1 cellular context compared by ENCODE assay signal in the genomic region with DNA sequence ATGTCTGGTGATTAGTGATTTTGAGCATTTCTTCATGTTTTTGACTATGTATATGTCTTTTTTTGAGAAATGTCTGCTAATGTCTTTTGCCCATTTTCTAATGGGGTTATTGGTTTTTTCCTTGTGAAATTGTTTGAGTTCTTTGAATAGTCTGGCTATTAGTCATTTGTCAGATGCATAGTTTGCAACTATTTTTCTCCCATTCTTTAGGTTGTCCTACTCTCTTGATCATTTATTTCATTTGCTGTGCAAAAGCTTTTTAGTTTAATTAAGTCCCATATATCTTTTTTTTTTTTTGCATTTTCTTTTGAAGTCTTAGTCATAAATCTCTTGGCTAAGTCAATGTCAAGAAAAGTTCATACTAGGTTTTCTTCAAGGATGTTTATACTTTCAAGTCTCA.
TF ChIP-seq lines count a peak whose summit lies in the region.

No MANE protein-coding gene starts in this region.

TF ChIP-seq in SK-N-SH, 30 proteins besides CTCF, POLR2A, EP300 and RAD21 (continued from another document):
- TF ChIP-seq, protein P1, sequence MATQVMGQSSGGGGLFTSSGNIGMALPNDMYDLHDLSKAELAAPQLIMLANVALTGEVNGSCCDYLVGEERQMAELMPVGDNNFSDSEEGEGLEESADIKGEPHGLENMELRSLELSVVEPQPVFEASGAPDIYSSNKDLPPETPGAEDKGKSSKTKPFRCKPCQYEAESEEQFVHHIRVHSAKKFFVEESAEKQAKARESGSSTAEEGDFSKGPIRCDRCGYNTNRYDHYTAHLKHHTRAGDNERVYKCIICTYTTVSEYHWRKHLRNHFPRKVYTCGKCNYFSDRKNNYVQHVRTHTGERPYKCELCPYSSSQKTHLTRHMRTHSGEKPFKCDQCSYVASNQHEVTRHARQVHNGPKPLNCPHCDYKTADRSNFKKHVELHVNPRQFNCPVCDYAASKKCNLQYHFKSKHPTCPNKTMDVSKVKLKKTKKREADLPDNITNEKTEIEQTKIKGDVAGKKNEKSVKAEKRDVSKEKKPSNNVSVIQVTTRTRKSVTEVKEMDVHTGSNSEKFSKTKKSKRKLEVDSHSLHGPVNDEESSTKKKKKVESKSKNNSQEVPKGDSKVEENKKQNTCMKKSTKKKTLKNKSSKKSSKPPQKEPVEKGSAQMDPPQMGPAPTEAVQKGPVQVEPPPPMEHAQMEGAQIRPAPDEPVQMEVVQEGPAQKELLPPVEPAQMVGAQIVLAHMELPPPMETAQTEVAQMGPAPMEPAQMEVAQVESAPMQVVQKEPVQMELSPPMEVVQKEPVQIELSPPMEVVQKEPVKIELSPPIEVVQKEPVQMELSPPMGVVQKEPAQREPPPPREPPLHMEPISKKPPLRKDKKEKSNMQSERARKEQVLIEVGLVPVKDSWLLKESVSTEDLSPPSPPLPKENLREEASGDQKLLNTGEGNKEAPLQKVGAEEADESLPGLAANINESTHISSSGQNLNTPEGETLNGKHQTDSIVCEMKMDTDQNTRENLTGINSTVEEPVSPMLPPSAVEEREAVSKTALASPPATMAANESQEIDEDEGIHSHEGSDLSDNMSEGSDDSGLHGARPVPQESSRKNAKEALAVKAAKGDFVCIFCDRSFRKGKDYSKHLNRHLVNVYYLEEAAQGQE (IDR thresholded peaks at IDR 0.05; ENCODE audit: low read depth, low read length), result no peak
- TF ChIP-seq, protein P2, sequence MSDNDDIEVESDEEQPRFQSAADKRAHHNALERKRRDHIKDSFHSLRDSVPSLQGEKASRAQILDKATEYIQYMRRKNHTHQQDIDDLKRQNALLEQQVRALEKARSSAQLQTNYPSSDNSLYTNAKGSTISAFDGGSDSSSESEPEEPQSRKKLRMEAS (IDR thresholded peaks at IDR 0.05; ENCODE audit: low read depth), result no peak
- no peak for TF ChIP-seq ELF1 (IDR thresholded peaks at IDR 0.05)
- no peak for TF ChIP-seq POLR2AphosphoS5 (IDR thresholded peaks at IDR 0.05; ENCODE audit: low read depth, low read length)
- TF ChIP-seq EZH2phosphoT487 (IDR thresholded peaks at IDR 0.05; ENCODE audit: borderline replicate concordance, low read depth), result no peak
- TF ChIP-seq, protein P3, sequence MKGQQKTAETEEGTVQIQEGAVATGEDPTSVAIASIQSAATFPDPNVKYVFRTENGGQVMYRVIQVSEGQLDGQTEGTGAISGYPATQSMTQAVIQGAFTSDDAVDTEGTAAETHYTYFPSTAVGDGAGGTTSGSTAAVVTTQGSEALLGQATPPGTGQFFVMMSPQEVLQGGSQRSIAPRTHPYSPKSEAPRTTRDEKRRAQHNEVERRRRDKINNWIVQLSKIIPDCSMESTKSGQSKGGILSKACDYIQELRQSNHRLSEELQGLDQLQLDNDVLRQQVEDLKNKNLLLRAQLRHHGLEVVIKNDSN (IDR thresholded peaks at IDR 0.05; ENCODE audit: borderline replicate concordance, low read depth), result no peak
- no peak for TF ChIP-seq FOXJ3 (CRISPR knock-in tag; IDR thresholded peaks at IDR 0.05)
- no peak for TF ChIP-seq SMC3 (IDR thresholded peaks at IDR 0.05; ENCODE audit: low read depth, low read length)
- TF ChIP-seq RFX5 (IDR thresholded peaks at IDR 0.05; ENCODE audit: low read length), result no peak
